ENCODE assay signal across 9 cellular contexts in genomic region chr16:8673611-8674412, GRCh38. TPM values are rescaled to one million over a fixed set of nuclear protein-coding genes. Genes with fewer than 3 reads are reported as not detected.
DNase-seq lines count a peak whose midpoint lies in the region; ATAC-seq and TF ChIP-seq lines count a peak whose summit lies in the region.
"Had no signal": no experiment of that assay in that cellular context is flagged by ENCODE, and none has a peak within 500 bp of the region (broad histone marks: within the 10 kb centered on the region; RNA-seq: fewer than 3 reads in every experiment).

No MANE protein-coding gene starts in this region.

- H3K36me3 ChIP-seq in SJCRH30, result no peaks in the 10 kb centered on the region

- DNase-seq in DMS 273 (lab: John Stamatoyannopoulos, UW; ENCODE audit: unreplicated experiment) (peak; percentile 69), DMS 273 treated with DMSO at 0.1 percent for 48 hours (lab: John Stamatoyannopoulos, UW) (no peak), SJCRH30 (no peak), foreskin fibroblast (no peak), retina (peak; percentile 62), H4 (ENCODE audit: low spot score) (no peak), AG08396 (ENCODE audit: low spot score) (no peak)

- no peak for TF ChIP-seq CTCF in foreskin fibroblast (IDR thresholded peaks at IDR 0.05; ENCODE audit: low read depth, low read length)

- H3K27ac ChIP-seq in SJCRH30, result 0 out of 2 replicates have a peak overlapping the region, but pooled peaks have one; percentile 7
- H3K27ac ChIP-seq: 22Rv1 had no signal

- no peaks in the 10 kb centered on the region for H3K27me3 ChIP-seq in SJCRH30

- H3K9me3 ChIP-seq in SJCRH30 (replicated peaks), result no peaks in the 10 kb centered on the region

- H3K4me3 ChIP-seq in SJCRH30, result peak overlapping the region; percentile 89
- peak overlapping the region; percentile 57 to 58 for H3K4me3 ChIP-seq in foreskin fibroblast (ENCODE audit: low read depth in 1 of 2, low read length in 2 of 2)

- peak; percentile 36 for ATAC-seq in HG02588 (IDR thresholded peaks at IDR 0.05; ENCODE audit: unreplicated experiment)

- peaks cover 15% of the 10 kb centered on the region; the same call in 1 of the 2 replicates for H3K4me1 ChIP-seq in SJCRH30

RNA-seq across cellular contexts. Expression of gene ABAT, which starts 0.6 kb away (rescaled TPM):
- 79.1 and 80.0 TPM in 2 replicates for total RNA-seq in SJCRH30 (2014; rRNA removed; shearing (Covaris generic))
- total RNA-seq in H4 (2014; rRNA removed; shearing (Covaris generic)), result 0.99 and 2.0 TPM in 2 replicates

RNA-seq across cellular contexts. Expression of gene METTL22, which starts 52.3 kb away (rescaled TPM):
- 11.3 and 15.2 TPM in 2 replicates for total RNA-seq in SJCRH30 (2014; rRNA removed; shearing (Covaris generic))
- total RNA-seq in H4 (2014; rRNA removed; shearing (Covaris generic)), result 16.1 and 17.1 TPM in 2 replicates

Comparison
In these comparisons a context has a peak if more than half of its experiments do, and no peak if none do; other contexts are left out.
1. DNase-seq: peak in DMS 273 (single experiment) and retina (single experiment); none in DMS 273 treated with DMSO at 0.1 percent for 48 hours (single experiment), SJCRH30 (0 of 2), foreskin fibroblast (0 of 2), H4 (single experiment) and AG08396 (single experiment).
2. RNA of gene ABAT, which starts 0.6 kb away (total RNA-seq): 79.1 to 80.0 TPM in SJCRH30; 0.99 to 2.0 TPM in H4; every median in the first group is over 10 times any median in the second.